ENCODE assay signal across 8 cellular contexts in the genomic region with DNA sequence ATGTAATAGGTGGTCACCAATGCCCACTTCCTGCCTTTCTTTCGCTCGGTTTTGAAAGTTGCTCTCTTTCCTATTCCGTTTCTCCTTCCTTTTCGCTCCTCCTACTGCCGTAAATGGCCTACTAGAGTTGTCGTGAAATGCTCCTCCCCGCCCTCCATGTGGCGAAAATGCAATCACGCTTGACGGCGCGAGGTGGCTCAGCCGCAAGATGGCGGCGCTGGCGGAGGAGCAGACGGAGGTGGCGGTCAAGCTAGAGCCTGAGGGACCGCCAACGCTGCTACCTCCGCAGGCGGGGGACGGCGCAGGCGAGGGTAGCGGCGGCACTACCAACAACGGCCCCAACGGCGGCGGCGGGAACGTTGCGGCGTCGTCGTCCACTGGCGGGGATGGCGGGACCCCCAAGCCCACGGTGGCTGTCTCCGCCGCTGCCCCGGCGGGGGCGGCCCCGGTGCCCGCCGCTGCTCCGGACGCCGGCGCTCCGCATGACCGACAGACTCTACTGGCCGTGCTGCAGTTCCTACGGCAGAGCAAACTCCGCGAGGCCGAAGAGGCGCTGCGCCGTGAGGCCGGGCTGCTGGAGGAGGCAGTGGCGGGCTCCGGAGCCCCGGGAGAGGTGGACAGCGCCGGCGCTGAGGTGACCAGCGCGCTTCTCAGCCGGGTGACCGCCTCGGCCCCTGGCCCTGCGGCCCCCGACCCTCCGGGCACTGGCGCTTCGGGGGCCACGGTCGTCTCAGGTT.
DNase-seq lines count a peak whose midpoint lies in the region; ATAC-seq and TF ChIP-seq lines count a peak whose summit lies in the region.

A gene (plus strand): TSS at position 195 of the 737 bp plus-strand sequence. CDS start 14 bp downstream, at position 209.

- ATAC-seq in GM19035 (IDR thresholded peaks at IDR 0.05; ENCODE audit: unreplicated experiment) (peak; percentile 66), HG03342 (IDR thresholded peaks at IDR 0.05; ENCODE audit: unreplicated experiment) (peak; percentile 55)

- DNase-seq in AG10803 (ENCODE audit: low read depth) (peak; percentile 95), NCI-H345 treated with DMSO at 0.1 percent for 48 hours (lab: John Stamatoyannopoulos, UW; ENCODE audit: unreplicated experiment) (peak; percentile 76), inferior parietal cortex (ENCODE audit: extremely low spot score) (peak; percentile 97), smooth muscle cell of the brain vasculature (ENCODE audit: low read depth, low spot score) (peak; percentile 89)
- peak; percentile 63 to 80 (median 74) for DNase-seq in activated CD4-positive, CD25-positive, alpha-beta regulatory T cell (lab: John Stamatoyannopoulos, UW)
- DNase-seq in central memory CD4-positive, alpha-beta T cell, result peak; percentile 91

- H3K4me3 ChIP-seq in AG10803 (ENCODE audit: low read length), result peak within 1 kb of the TSS; percentile 77

- TF ChIP-seq CTCF in AG10803 (conservative IDR thresholded peaks at IDR 0.05; ENCODE audit: low read length), result no peak

Comparison
In these comparisons a context has a peak if more than half of its experiments do, and no peak if none do; other contexts are left out.
1. Peak in every context shown above with its lines: DNase-seq, ATAC-seq and H3K4me3 ChIP-seq.